Comparison of ENCODE assay signal across 15 cellular contexts in genomic region chr3:189684317-189684716, GRCh38. TPM values are rescaled to one million over a fixed set of nuclear protein-coding genes. Genes with fewer than 3 reads are reported as not detected.
DNase-seq lines count a peak whose midpoint lies in the region; ATAC-seq lines count a peak whose summit lies in the region.
"Had no signal": no experiment of that assay in that cellular context is flagged by ENCODE, and none has a peak within 500 bp of the region (broad histone marks: within the 10 kb centered on the region; RNA-seq: fewer than 3 reads in every experiment).

No MANE protein-coding gene starts in this region.

- peaks cover 4% of the 10 kb centered on the region for H3K27me3 Mint-ChIP-seq in activated CD4-positive, alpha-beta T cell treated with anti-CD3 and anti-CD28 coated beads for 36 hours
- no peaks in the 10 kb centered on the region for H3K27me3 Mint-ChIP-seq in activated T-helper 2 cell treated with anti-CD3 and anti-CD28 coated beads, Interferon-gamma antibody, Interleukin-2, Interleukin-4, amounts not matched to agents 10 μg/mL and 5 μg/mL and 100 μg/mL, durations not matched to agents 14 hours and 24 hours and 36 hours (ENCODE audit: low read depth)

- CTCF ChIA-PET in activated CD4-positive, alpha-beta T cell treated with anti-CD3 and anti-CD28 coated beads for 36 hours (lab: Charles Lee), result interaction anchor here (0.7 kb wide), 1 partner anchor 113 kb away, joined by 4 read pairs; no protein-coding TSS in a partner anchor

- no peak overlapping the region for H3K4me3 Mint-ChIP-seq in activated CD4-positive, alpha-beta T cell treated with anti-CD3 and anti-CD28 coated beads for 36 hours
- no peak overlapping the region for H3K4me3 Mint-ChIP-seq in activated T-helper 2 cell treated with anti-CD3 and anti-CD28 coated beads, Interferon-gamma antibody, Interleukin-2, Interleukin-4, amounts not matched to agents 10 μg/mL and 5 μg/mL and 100 μg/mL, durations not matched to agents 14 hours and 24 hours and 36 hours (ENCODE audit: low read depth)
- H3K4me3 Mint-ChIP-seq: H9 had no signal

- H3K36me3 Mint-ChIP-seq in activated CD4-positive, alpha-beta T cell treated with anti-CD3 and anti-CD28 coated beads for 36 hours (ENCODE audit: low read depth), result no peaks in the 10 kb centered on the region
- H3K36me3 Mint-ChIP-seq in activated naive CD4-positive, alpha-beta T cell treated with anti-CD3 and anti-CD28 coated beads, Interleukin-2, amount 50 U/mL, for 72 hours, result peaks cover 0 to 6% of the 10 kb centered on the region in 2 donors
- peaks cover 8% of the 10 kb centered on the region for H3K36me3 Mint-ChIP-seq in activated T-helper 2 cell treated with anti-CD3 and anti-CD28 coated beads, Interferon-gamma antibody, Interleukin-2, Interleukin-4, amounts not matched to agents 10 μg/mL and 5 μg/mL and 100 μg/mL, durations not matched to agents 14 hours and 24 hours and 36 hours (ENCODE audit: low read depth)
- H3K36me3 Mint-ChIP-seq: CD4-positive, CD25-positive, alpha-beta regulatory T cell had no signal

- no peak for DNase-seq in activated CD4-positive, alpha-beta T cell treated with anti-CD3 and anti-CD28 coated beads for 36 hours
- no peak for DNase-seq in activated CD4-positive, alpha-beta T cell treated with anti-CD3 and anti-CD28 coated beads for 48 hours
- no peak for DNase-seq in activated naive CD4-positive, alpha-beta T cell treated with anti-CD3 and anti-CD28 coated beads, Interleukin-2, amount 50 U/mL, for 72 hours (ENCODE audit: low spot score in 2 of 2)
- DNase-seq in activated naive CD4-positive, alpha-beta T cell (lab: John Stamatoyannopoulos, UW), result no peak
- no peak for DNase-seq in activated T-helper 2 cell treated with anti-CD3 and anti-CD28 coated beads, Interferon-gamma antibody, Interleukin-2, Interleukin-4, amounts not matched to agents 10 μg/mL and 5 μg/mL and 100 μg/mL, durations not matched to agents 14 hours and 24 hours and 36 hours (ENCODE audit: low spot score)
- no peak for DNase-seq in stimulated activated naive CD8-positive, alpha-beta T cell treated with anti-CD3 and anti-CD28 coated beads, Interleukin-15, Interleukin-2, amounts not matched to agents 100 U/mL and 50 U/mL, for 24 hours
- no peak for DNase-seq in DMS114 treated with DMSO at 0.1 percent for 48 hours (lab: John Stamatoyannopoulos, UW; ENCODE audit: unreplicated experiment)
- DNase-seq: ACHN; CD4-positive, CD25-positive, alpha-beta regulatory T cell; DMS 273 treated with DMSO at 0.1 percent for 48 hours; GOT3; H9; IMR-90 had no signal

- POLR2A ChIA-PET in activated CD4-positive, alpha-beta T cell treated with anti-CD3 and anti-CD28 coated beads for 36 hours (lab: Charles Lee), result no interaction called here

- ATAC-seq in activated CD4-positive, alpha-beta T cell treated with anti-CD3 and anti-CD28 coated beads for 36 hours, result peak; percentile 76
- peak; percentile 37 to 62 for ATAC-seq in activated naive CD4-positive, alpha-beta T cell treated with anti-CD3 and anti-CD28 coated beads, Interleukin-2, amount 50 U/mL, for 72 hours
- ATAC-seq in stimulated activated naive CD8-positive, alpha-beta T cell treated with anti-CD3 and anti-CD28 coated beads, Interleukin-15, Interleukin-2, amounts not matched to agents 100 U/mL and 50 U/mL, for 24 hours, result no peak

- peaks cover 25% of the 10 kb centered on the region for H3K4me1 Mint-ChIP-seq in activated CD4-positive, alpha-beta T cell treated with anti-CD3 and anti-CD28 coated beads for 36 hours
- peaks cover 39% of the 10 kb centered on the region for H3K4me1 Mint-ChIP-seq in activated T-helper 2 cell treated with anti-CD3 and anti-CD28 coated beads, Interferon-gamma antibody, Interleukin-2, Interleukin-4, amounts not matched to agents 10 μg/mL and 5 μg/mL and 100 μg/mL, durations not matched to agents 14 hours and 24 hours and 36 hours (ENCODE audit: low read depth)
- H3K4me1 Mint-ChIP-seq: H9 had no signal

- no peak overlapping the region for H3K27ac Mint-ChIP-seq in activated CD4-positive, alpha-beta T cell treated with anti-CD3 and anti-CD28 coated beads for 36 hours
- peak overlapping the region in 1 of 2 donors; percentile 0 for H3K27ac Mint-ChIP-seq in activated naive CD4-positive, alpha-beta T cell treated with anti-CD3 and anti-CD28 coated beads, Interleukin-2, amount 50 U/mL, for 72 hours
- H3K27ac Mint-ChIP-seq in activated T-helper 2 cell treated with anti-CD3 and anti-CD28 coated beads, Interferon-gamma antibody, Interleukin-2, Interleukin-4, amounts not matched to agents 10 μg/mL and 5 μg/mL and 100 μg/mL, durations not matched to agents 14 hours and 24 hours and 36 hours, result peak overlapping the region; percentile 58
- H3K27ac Mint-ChIP-seq: CD4-positive, CD25-positive, alpha-beta regulatory T cell; H9 had no signal

- no peaks in the 10 kb centered on the region for H3K9me3 Mint-ChIP-seq in activated CD4-positive, alpha-beta T cell treated with anti-CD3 and anti-CD28 coated beads for 36 hours (ENCODE audit: low read depth)
- H3K9me3 Mint-ChIP-seq in activated naive CD4-positive, alpha-beta T cell treated with anti-CD3 and anti-CD28 coated beads, Interleukin-2, amount 50 U/mL, for 72 hours, result no peaks in the 10 kb centered on the region
- H3K9me3 Mint-ChIP-seq in activated T-helper 2 cell treated with anti-CD3 and anti-CD28 coated beads, Interferon-gamma antibody, Interleukin-2, Interleukin-4, amounts not matched to agents 10 μg/mL and 5 μg/mL and 100 μg/mL, durations not matched to agents 14 hours and 24 hours and 36 hours, result peaks cover 9% of the 10 kb centered on the region
- H3K9me3 Mint-ChIP-seq: CD4-positive, CD25-positive, alpha-beta regulatory T cell; H9 had no signal

- intact Hi-C loops in activated CD4-positive, alpha-beta T cell treated with anti-CD3 and anti-CD28 coated beads for 36 hours (cut with DNase I, micrococcal nuclease), result no loop called here
- intact Hi-C loops in activated T-helper 2 cell treated with anti-CD3 and anti-CD28 coated beads, Interferon-gamma antibody, Interleukin-2, Interleukin-4, amounts not matched to agents 10 μg/mL and 5 μg/mL and 100 μg/mL, durations not matched to agents 14 hours and 24 hours and 36 hours (cut with micrococcal nuclease), result loop anchor here (1.0 to 10.0 kb wide), 7 partner anchors 62 to 410 kb away; no protein-coding TSS in a partner anchor

RNA-seq across cellular contexts. Expression of gene TP63, which starts 53.1 kb away (rescaled TPM):
- total RNA-seq in activated CD4-positive, alpha-beta T cell treated with anti-CD3 and anti-CD28 coated beads for 36 hours, result under 1 TPM; 0.33 to 0.46 TPM
- under 1 TPM; 0.06 to 0.68 TPM for total RNA-seq in activated naive CD4-positive, alpha-beta T cell treated with anti-CD3 and anti-CD28 coated beads, Interleukin-2, amount 50 U/mL, for 72 hours
- 5.1 and 5.6 TPM in 2 replicates for total RNA-seq in activated T-helper 2 cell treated with anti-CD3 and anti-CD28 coated beads, Interferon-gamma antibody, Interleukin-2, Interleukin-4, amounts not matched to agents 10 μg/mL and 5 μg/mL and 100 μg/mL, durations not matched to agents 14 hours and 24 hours and 36 hours
- total RNA-seq: G401, H9, HT-29, IMR-90 had no signal
